8 cellular contexts compared by ENCODE assay signal in the genomic region with DNA sequence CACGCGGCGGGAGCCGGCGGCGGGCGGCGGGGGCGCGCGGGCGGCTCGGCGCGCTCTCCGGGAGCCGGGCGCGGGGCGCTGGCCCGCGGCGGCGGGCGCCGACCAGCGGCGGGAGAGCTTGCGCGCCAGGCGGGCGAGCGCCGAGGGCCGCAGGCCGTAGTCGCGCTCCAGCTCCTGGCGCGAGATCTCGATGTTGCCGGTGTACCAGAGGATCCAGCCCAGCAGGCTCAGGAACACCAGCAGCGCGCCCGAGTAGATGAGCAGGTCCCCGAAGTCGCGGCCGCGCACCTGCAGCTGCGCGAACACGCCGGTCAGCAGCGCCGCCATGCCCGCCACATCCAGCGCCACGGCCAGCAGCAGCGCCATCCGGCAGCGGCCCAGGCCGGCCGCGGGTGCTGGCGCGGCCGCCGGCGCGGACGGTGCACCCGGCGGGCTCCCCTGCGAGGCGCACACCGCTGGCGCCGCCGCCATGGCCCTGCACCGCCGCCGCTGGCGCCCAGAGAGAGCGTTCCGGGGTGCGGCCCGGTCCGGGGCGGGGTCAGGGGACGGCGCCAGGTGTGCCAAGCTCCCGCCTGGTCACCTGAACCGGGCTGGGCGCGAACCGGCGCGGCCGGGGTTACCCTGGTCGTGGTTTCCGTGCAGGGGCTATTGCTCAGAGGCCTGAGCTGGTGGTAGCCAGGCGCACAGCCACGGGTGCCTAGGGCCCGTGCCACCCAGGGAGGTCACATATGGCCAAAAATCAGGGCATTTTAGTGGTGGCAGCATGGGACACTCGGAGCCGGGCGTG. TPM values are rescaled to one million over a fixed set of nuclear protein-coding genes. Genes with fewer than 3 reads are reported as not detected.
A peak's percentile ranks its signal among the peaks of the same experiment; 100 is the strongest.
DNase-seq lines count a peak whose midpoint lies in the region; ATAC-seq and TF ChIP-seq lines count a peak whose summit lies in the region.

A gene with protein sequence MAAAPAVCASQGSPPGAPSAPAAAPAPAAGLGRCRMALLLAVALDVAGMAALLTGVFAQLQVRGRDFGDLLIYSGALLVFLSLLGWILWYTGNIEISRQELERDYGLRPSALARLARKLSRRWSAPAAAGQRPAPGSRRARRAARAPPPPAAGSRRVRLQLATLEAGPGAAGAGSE (minus strand): TSS at position 504 of the 787 bp plus-strand sequence. CDS start 33 bp downstream, at position 471.

- peak within 1 kb of the TSS; percentile 91 to 96 for H3K27ac ChIP-seq in breast epithelium

- peaks cover 18 to 25% of the 10 kb centered on the region in 2 donors for H3K4me1 ChIP-seq in breast epithelium
- H3K4me1 ChIP-seq in skeletal muscle satellite cell (ENCODE audit: control insufficient read depth, insufficient read depth, low read length), result peaks cover 38% of the 10 kb centered on the region

- H3K9me3 ChIP-seq in breast epithelium (no peaks in the 10 kb centered on the region), iPS-18c (ENCODE audit: control insufficient read depth, insufficient read depth, low read length) (no peaks in the 10 kb centered on the region), skeletal muscle satellite cell (replicated peaks; ENCODE audit: low read length) (no peaks in the 10 kb centered on the region)

- H3K4me3 ChIP-seq in GM06990 (replicated peaks; ENCODE audit: low read depth, low read length) (peak within 1 kb of the TSS; percentile 90), breast epithelium (peak within 1 kb of the TSS; percentile 77 to 89 (median 85)), iPS-18c (ENCODE audit: insufficient read depth, low read depth, low read length) (peak within 1 kb of the TSS; percentile 88), skeletal muscle satellite cell (ENCODE audit: low read length) (peak within 1 kb of the TSS; percentile 97)

- H3K36me3 ChIP-seq in GM06990 (ENCODE audit: control insufficient read depth, insufficient read depth, low read length) (peaks cover 23% of the 10 kb centered on the region), breast epithelium (no peaks in the 10 kb centered on the region), skeletal muscle satellite cell (ENCODE audit: insufficient read depth, low read length) (peaks cover 30% of the 10 kb centered on the region)

- DNase-seq in GM06990 (ENCODE audit: extremely low read depth, insufficient read length), result peak; percentile 83
- peak; percentile 63 for DNase-seq in LoVo (ENCODE audit: low spot score)
- DNase-seq in T-helper 22 cell (ENCODE audit: low read depth), result peak; percentile 27
- peak in 1 of 2 donors; percentile 38 for DNase-seq in breast epithelium (ENCODE audit: low spot score in 2 of 2)
- no peak for DNase-seq in kidney glomerular epithelial cell (lab: John Stamatoyannopoulos, UW)

- TF ChIP-seq POLR2A in breast epithelium (IDR thresholded peaks at IDR 0.05), result no peak

- peak within 1 kb of the TSS; percentile 99 for H3K9ac ChIP-seq in skeletal muscle satellite cell (ENCODE audit: low read depth, low read length)

- TF ChIP-seq CTCF in GM06990 (IDR thresholded peaks at IDR 0.05; ENCODE audit: insufficient read depth, low read length, poor library complexity, severe bottlenecking) (peak; percentile 28), breast epithelium (IDR thresholded peaks at IDR 0.05) (peak in 1 of 3 donors; percentile 23)

- peak within 1 kb of the TSS; percentile 96 for H3K4me2 ChIP-seq in skeletal muscle satellite cell (ENCODE audit: low read length)

- intact Hi-C loops in breast epithelium (cut with DNase I; ENCODE audit: low total_unique reads), result loop anchor here (5.0 kb wide), 1 partner anchor 867 kb away; no protein-coding TSS in a partner anchor

- H3K27me3 ChIP-seq in GM06990 (replicated peaks; ENCODE audit: control insufficient read depth, insufficient read depth, low read length) (no peaks in the 10 kb centered on the region), breast epithelium (no peaks in the 10 kb centered on the region), skeletal muscle satellite cell (ENCODE audit: control insufficient read depth, insufficient read depth, low read length) (no peaks in the 10 kb centered on the region)

- ATAC-seq in HG03457 (IDR thresholded peaks at IDR 0.05; ENCODE audit: unreplicated experiment), result no peak

RNA-seq across cellular contexts. Expression of the gene that starts here (rescaled TPM):
- total RNA-seq in breast epithelium, result 10 to 100 TPM in 1 of 3 donors, 1 to 10 TPM in 2; 4.5 to 12.7 (median 9.8) TPM
- total RNA-seq in skeletal muscle satellite cell (2012; rRNA removed), result not detected in 2 replicates
